In the genomic region with DNA sequence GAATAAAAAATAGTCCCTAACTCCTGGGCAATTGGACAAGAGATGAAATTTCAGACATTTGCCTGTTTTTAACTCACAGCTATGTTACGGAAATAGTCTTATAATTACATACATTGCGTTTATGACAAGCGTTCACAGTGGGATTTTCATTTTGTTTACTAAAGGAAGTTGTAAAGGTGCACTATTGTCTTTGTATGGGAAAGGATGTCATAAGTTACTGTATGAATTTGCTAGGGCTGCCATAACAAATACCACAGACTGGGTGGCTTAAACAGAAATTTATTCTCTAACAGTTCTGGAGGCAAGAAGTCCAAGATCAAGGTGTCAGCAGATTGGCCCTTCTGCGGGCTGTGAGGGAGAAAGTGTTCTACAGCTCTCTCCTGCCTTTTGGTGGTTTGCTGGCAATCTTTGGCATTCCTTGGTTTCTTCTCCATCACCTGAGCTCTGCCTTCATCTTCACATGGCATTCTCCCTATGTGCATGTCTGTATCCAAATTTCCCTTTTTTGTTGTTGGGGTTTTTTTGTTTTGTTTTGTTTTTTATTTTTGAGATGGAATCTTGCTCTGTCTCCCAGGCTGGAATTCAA, we compare ENCODE assay signal across 17 cellular contexts. TPM values are rescaled to one million over a fixed set of nuclear protein-coding genes. Genes with fewer than 3 reads are reported as not detected.
DNase-seq lines count a peak whose midpoint lies in the region; ATAC-seq, FAIRE-seq and TF ChIP-seq lines count a peak whose summit lies in the region.
"Had no signal": no experiment of that assay in that cellular context is flagged by ENCODE, and none has a peak within 500 bp of the region (broad histone marks: within the 10 kb centered on the region; RNA-seq: fewer than 3 reads in every experiment).

No MANE protein-coding gene starts in this region.

- dilution Hi-C loops in keratinocyte (cut with MboI; ENCODE audit: extremely low pct_ligation_motif_present, low sequenced_read_pairs): loop anchor here (10.0 kb wide), 1 partner anchor 283 kb away; no protein-coding TSS in a partner anchor

- H3K9me3 ChIP-seq in keratinocyte (ENCODE audit: control insufficient read depth, low read depth, low read length) (no peaks in the 10 kb centered on the region), tibial artery (no peaks in the 10 kb centered on the region), ovary (no peaks in the 10 kb centered on the region)
- H3K9me3 ChIP-seq: neutrophil, tibial nerve had no signal

- peak overlapping the region; percentile 22 for H3K4me3 Mint-ChIP-seq in activated CD4-positive, alpha-beta memory T cell treated with anti-CD3 and anti-CD28 coated beads for 36 hours

- DNase-seq in NCI-H748 (lab: John Stamatoyannopoulos, UW; ENCODE audit: unreplicated experiment) (peak; percentile 30), NCI-H748 treated with DMSO at 0.1 percent for 48 hours (lab: John Stamatoyannopoulos, UW) (no peak), GM19239 (ENCODE audit: insufficient read length, low spot score) (no peak), keratinocyte (ENCODE audit: low read depth, low spot score) (no peak), tibial artery (no peak), ovary (no peak)
- no peak for DNase-seq in activated CD4-positive, alpha-beta memory T cell treated with anti-CD3 and anti-CD28 coated beads for 36 hours
- DNase-seq: DMS 273 treated with DMSO at 0.1 percent for 48 hours, erythroblast, left ventricle myocardium superior, MV-4-11, NCI-H2227 treated with DMSO at 0.1 percent for 48 hours had no signal

- H3K36me3 ChIP-seq in keratinocyte (ENCODE audit: control insufficient read depth in 2 of 2, extremely low read depth in 1 of 2, insufficient read depth in 2 of 2, low read length in 2 of 2): no peaks in the 10 kb centered on the region
- no peaks in the 10 kb centered on the region for H3K36me3 ChIP-seq in tibial artery
- no peaks in the 10 kb centered on the region for H3K36me3 ChIP-seq in ovary
- H3K36me3 ChIP-seq: cardiac muscle cell, neutrophil, tibial nerve had no signal

- H3K36me3 Mint-ChIP-seq in activated CD4-positive, alpha-beta memory T cell treated with anti-CD3 and anti-CD28 coated beads for 36 hours: peaks cover 16% of the 10 kb centered on the region

- no peaks in the 10 kb centered on the region for H3K27me3 ChIP-seq in keratinocyte (ENCODE audit: control insufficient read depth, extremely low read depth, insufficient read depth, low read length)
- peaks cover 0 to 24% of the 10 kb centered on the region in 2 donors for H3K27me3 ChIP-seq in tibial artery
- H3K27me3 ChIP-seq in ovary: no peaks in the 10 kb centered on the region

- no peak for TF ChIP-seq POLR2A in ovary (IDR thresholded peaks at IDR 0.05)

- H3K27ac Mint-ChIP-seq in activated CD4-positive, alpha-beta memory T cell treated with anti-CD3 and anti-CD28 coated beads for 36 hours: peak overlapping the region; percentile 92

- H3K79me2 ChIP-seq in keratinocyte (ENCODE audit: control insufficient read depth, insufficient read depth, low read length): peaks cover 36% of the 10 kb centered on the region

- H3K4me1 Mint-ChIP-seq in activated CD4-positive, alpha-beta memory T cell treated with anti-CD3 and anti-CD28 coated beads for 36 hours (ENCODE audit: low read depth): peaks cover 86% of the 10 kb centered on the region

- no peak overlapping the region for H3K9ac ChIP-seq in keratinocyte (ENCODE audit: control insufficient read depth, extremely low read depth, insufficient read depth, low read length)

- POLR2A ChIA-PET in activated CD4-positive, alpha-beta memory T cell treated with anti-CD3 and anti-CD28 coated beads for 36 hours (lab: Charles Lee): interaction anchor here (1.3 to 8.6 kb wide), 7 partner anchors 9 to 44 kb away, joined by 4 to 160 read pairs (median 17); a partner anchor contains a TSS

- H4K20me1 ChIP-seq in keratinocyte (ENCODE audit: control insufficient read depth, extremely low read depth, insufficient read depth, low read length): no peaks in the 10 kb centered on the region

- WGBS in ovary, 3 donors: 83 to 89% (median 87%) methylated on average over 4 of the region's 4 CpGs

- H3K9me3 Mint-ChIP-seq in activated CD4-positive, alpha-beta memory T cell treated with anti-CD3 and anti-CD28 coated beads for 36 hours: no peaks in the 10 kb centered on the region

- H3K4me3 ChIP-seq in keratinocyte (ENCODE audit: control insufficient read depth in 2 of 3, extremely low read depth in 1 of 3, insufficient read depth in 2 of 3, low read depth in 1 of 3, low read length in 3 of 3): no peak overlapping the region
- H3K4me3 ChIP-seq in tibial artery: no peak overlapping the region
- H3K4me3 ChIP-seq in ovary: no peak overlapping the region
- H3K4me3 ChIP-seq: cardiac muscle cell had no signal

- intact Hi-C loops in activated CD4-positive, alpha-beta memory T cell treated with anti-CD3 and anti-CD28 coated beads for 36 hours (cut with micrococcal nuclease): no loop called here
- intact Hi-C loops in tibial artery (cut with DNase I; ENCODE audit: low total_unique reads) (no loop called here), ovary (cut with DNase I) (no loop called here)

- H3K4me2 ChIP-seq in keratinocyte (ENCODE audit: control insufficient read depth, extremely low read depth, insufficient read depth, low read depth, low read length): peak overlapping the region; percentile 96

- no peak for TF ChIP-seq EP300 in ovary (IDR thresholded peaks at IDR 0.05)

- no peaks in the 10 kb centered on the region for H3K9me1 ChIP-seq in keratinocyte (ENCODE audit: control insufficient read depth, extremely low read depth, insufficient read depth, low read length)

- H3K27me3 Mint-ChIP-seq in activated CD4-positive, alpha-beta memory T cell treated with anti-CD3 and anti-CD28 coated beads for 36 hours: no peaks in the 10 kb centered on the region

- H2AFZ ChIP-seq in keratinocyte (ENCODE audit: control insufficient read depth, low read length): no peak overlapping the region

- H3K27ac ChIP-seq in keratinocyte (ENCODE audit: control insufficient read depth, insufficient read depth, low read length) (peak overlapping the region; percentile 98), tibial artery (no peak overlapping the region), ovary (no peak overlapping the region)
- H3K27ac ChIP-seq: cardiac muscle cell, neutrophil, RWPE1 had no signal

- peaks cover 47% of the 10 kb centered on the region for H3K4me1 ChIP-seq in keratinocyte (ENCODE audit: control insufficient read depth, extremely low read depth, insufficient read depth, low read length)
- H3K4me1 ChIP-seq in tibial artery: peaks cover 0 to 8% (median 4%) of the 10 kb centered on the region in 4 donors
- no peaks in the 10 kb centered on the region for H3K4me1 ChIP-seq in ovary (ENCODE audit: insufficient read depth)

- CTCF ChIA-PET in activated CD4-positive, alpha-beta memory T cell treated with anti-CD3 and anti-CD28 coated beads for 36 hours (lab: Charles Lee): interaction anchor here (1.2 to 4.4 kb wide), 5 partner anchors 32 to 67 kb away, joined by 3 to 19 read pairs (median 5); a partner anchor contains a TSS

- TF ChIP-seq CTCF in keratinocyte (optimal IDR thresholded peaks at IDR 0.05 in 1 of 3, IDR thresholded peaks at IDR 0.05 in 1 of 3, conservative IDR thresholded peaks at IDR 0.05 in 1 of 3; ENCODE audit: extremely low read depth in 1 of 3, insufficient read depth in 2 of 3, low read length in 3 of 3): no peak
- TF ChIP-seq CTCF in tibial artery (IDR thresholded peaks at IDR 0.05): no peak
- no peak for TF ChIP-seq CTCF in ovary (IDR thresholded peaks at IDR 0.05)

- FAIRE-seq in GM19239 (lab: Jason Lieb, UNC) (peak; percentile 11), keratinocyte (lab: Jason Lieb, UNC) (no peak)

- ATAC-seq in HG03039 (IDR thresholded peaks at IDR 0.05; ENCODE audit: unreplicated experiment): no peak
- ATAC-seq: left ventricle myocardium superior had no signal

RNA-seq across cellular contexts. Expression of a gene that starts 5.6 kb away (rescaled TPM):
- total RNA-seq in activated CD4-positive, alpha-beta memory T cell treated with anti-CD3 and anti-CD28 coated beads for 36 hours: 10 to 100 TPM; 27.3 to 30.3 TPM
- polyA plus RNA-seq in keratinocyte (10.7 to 17.8 TPM (median 14.2 TPM) in 3 replicates), ovary (1 to 10 TPM; 1.4 to 6.1 TPM)
- polyA plus RNA-seq in keratinocyte (2011; ENCODE audit: low read depth): 25.8 TPM
- polyA plus RNA-seq in keratinocyte (2011; cell fraction: cytosol; rRNA removed): 2.7 and 8.0 TPM in 2 replicates
- polyA plus RNA-seq in keratinocyte (2011; cell fraction: nucleus; rRNA removed): 21.5 and 26.7 TPM in 2 replicates
- 9.3 and 13.1 TPM in 2 replicates for polyA plus RNA-seq in keratinocyte (2012; ENCODE audit: low replicate concordance)
- polyA minus RNA-seq in keratinocyte: 2.5 to 13.4 TPM (median 7.4 TPM) in 3 replicates
- polyA minus RNA-seq in keratinocyte (2011; cell fraction: cytosol; rRNA and poly(A)+ RNA removed): 5.9 TPM
- 12.3 and 18.9 TPM in 2 replicates for polyA minus RNA-seq in keratinocyte (2011; cell fraction: nucleus; rRNA and poly(A)+ RNA removed)
- 1 to 10 TPM in 3 of 7 donors, under 1 TPM in 4; 0.45 to 3.1 (median 0.65) TPM for total RNA-seq in ovary

RNA-seq across cellular contexts. Expression of a gene that starts 42.9 kb away (rescaled TPM):
- total RNA-seq in activated CD4-positive, alpha-beta memory T cell treated with anti-CD3 and anti-CD28 coated beads for 36 hours: 100 to 1,000 TPM; 906 to 929 TPM
- polyA plus RNA-seq in keratinocyte (172 to 511 TPM (median 429 TPM) in 3 replicates), ovary (100 to 1,000 TPM; 483 to 659 TPM)
- polyA plus RNA-seq in keratinocyte (2011; ENCODE audit: low read depth): 389 TPM
- 256 and 274 TPM in 2 replicates for polyA plus RNA-seq in keratinocyte (2011; cell fraction: cytosol; rRNA removed)
- 322 and 570 TPM in 2 replicates for polyA plus RNA-seq in keratinocyte (2011; cell fraction: nucleus; rRNA removed)
- polyA plus RNA-seq in keratinocyte (2012; ENCODE audit: low replicate concordance): 284 and 874 TPM in 2 replicates
- 56.7 to 160 TPM (median 59.5 TPM) in 3 replicates for polyA minus RNA-seq in keratinocyte
- polyA minus RNA-seq in keratinocyte (2011; cell fraction: cytosol; rRNA and poly(A)+ RNA removed): 156 TPM
- polyA minus RNA-seq in keratinocyte (2011; cell fraction: nucleus; rRNA and poly(A)+ RNA removed): 65.2 and 118 TPM in 2 replicates
- 100 to 1,000 TPM; 236 to 451 (median 368) TPM for total RNA-seq in ovary

RNA-seq across cellular contexts. Expression of a gene that starts 43.9 kb away (rescaled TPM):
- 100 to 1,000 TPM; 278 to 281 TPM for total RNA-seq in activated CD4-positive, alpha-beta memory T cell treated with anti-CD3 and anti-CD28 coated beads for 36 hours
- 69.7 to 161 TPM (median 86.4 TPM) in 3 replicates for polyA plus RNA-seq in keratinocyte
- polyA plus RNA-seq in keratinocyte (2011; ENCODE audit: low read depth): 216 TPM
- polyA plus RNA-seq in keratinocyte (2011; cell fraction: cytosol; rRNA removed): 70.9 and 132 TPM in 2 replicates
- 49.5 and 78.3 TPM in 2 replicates for polyA plus RNA-seq in keratinocyte (2011; cell fraction: nucleus; rRNA removed)
- 84.0 and 132 TPM in 2 replicates for polyA plus RNA-seq in keratinocyte (2012; ENCODE audit: low replicate concordance)
- 2.5 to 32.7 TPM (median 11.3 TPM) in 3 replicates for polyA minus RNA-seq in keratinocyte
- 19.6 TPM for polyA minus RNA-seq in keratinocyte (2011; cell fraction: cytosol; rRNA and poly(A)+ RNA removed)
- polyA minus RNA-seq in keratinocyte (2011; cell fraction: nucleus; rRNA and poly(A)+ RNA removed): 12.6 and 19.5 TPM in 2 replicates
- 100 to 1,000 TPM in 3 of 7 donors, 10 to 100 TPM in 4; 71.7 to 133 (median 98.8) TPM for total RNA-seq in ovary
- polyA plus RNA-seq in ovary: 10 to 100 TPM; 73.3 to 90.3 TPM

Comparison
In these comparisons a context has a peak if more than half of its experiments do, and no peak if none do; other contexts are left out.
1. RNA of a gene that starts 5.6 kb away (total RNA-seq): 27.3 to 30.3 TPM in activated CD4-positive, alpha-beta memory T cell treated with anti-CD3 and anti-CD28 coated beads for 36 hours; 0.45 to 3.1 TPM in ovary; every median in the first group is over 4 times any median in the second.